ENCODE assay signal across 8 cellular contexts in the genomic region with DNA sequence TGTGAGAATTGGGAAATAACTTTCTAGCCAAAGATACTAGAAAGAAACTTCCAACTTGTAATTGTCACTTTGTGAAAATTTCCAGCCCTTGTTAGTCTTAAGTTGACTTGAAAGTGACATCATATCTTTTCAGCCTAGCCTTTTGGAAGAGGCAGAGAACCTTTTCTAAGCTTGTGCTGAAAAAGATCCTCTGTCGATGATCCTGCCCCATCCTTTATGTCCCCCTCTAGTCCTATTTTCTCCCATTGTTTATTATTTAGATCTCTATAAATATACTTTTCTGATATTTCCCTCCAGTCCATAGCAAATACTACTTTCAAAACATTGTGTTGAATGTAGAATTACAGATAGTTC. TPM values are rescaled to one million over a fixed set of nuclear protein-coding genes. Genes with fewer than 3 reads are reported as not detected.
DNase-seq lines count a peak whose midpoint lies in the region; ATAC-seq lines count a peak whose summit lies in the region.

No MANE protein-coding gene starts in this region.

- H3K4me1 Mint-ChIP-seq in activated CD4-positive, alpha-beta T cell treated with anti-CD3 and anti-CD28 coated beads for 36 hours, result peaks cover 63% of the 10 kb centered on the region

- H3K4me3 ChIP-seq in iPS-18c (ENCODE audit: insufficient read depth, low read depth, low read length) (peak overlapping the region; percentile 93), subcutaneous abdominal adipose tissue (ENCODE audit: low read depth in 1 of 5, low read length in 5 of 5) (peak overlapping the region in 3 of 5 donors; percentile 75 to 83 (median 83))

- H3K9me3 ChIP-seq in iPS-18c (ENCODE audit: control insufficient read depth, insufficient read depth, low read length) (no peaks in the 10 kb centered on the region), subcutaneous abdominal adipose tissue (ENCODE audit: control insufficient read depth in 5 of 5, low read length in 5 of 5) (no peaks in the 10 kb centered on the region)

- DNase-seq in activated CD4-positive, alpha-beta T cell treated with anti-CD3 and anti-CD28 coated beads for 36 hours, result no peak
- DNase-seq in activated CD4-positive, alpha-beta T cell treated with anti-CD3 and anti-CD28 coated beads, Interleukin-2, amount 50 U/mL, for 4 hours, result no peak
- DNase-seq in activated naive CD4-positive, alpha-beta T cell treated with anti-CD3 and anti-CD28 coated beads, Interleukin-2, amount 50 U/mL, for 72 hours (ENCODE audit: low spot score in 2 of 2), result no peak
- DNase-seq in middle frontal gyrus (ENCODE audit: extremely low spot score, low spot score), result no peak
- DNase-seq in stimulated activated CD4-positive, alpha-beta T cell treated with anti-CD3 and anti-CD28 coated beads, Interleukin-4, amount 100 ng/mL, for 4 hours, result no peak

- H3K27me3 ChIP-seq in subcutaneous abdominal adipose tissue (ENCODE audit: control insufficient read depth in 5 of 5, insufficient read depth in 4 of 5, low read length in 5 of 5), result peaks cover 0 to 15% (median 4%) of the 10 kb centered on the region in 5 donors

- ATAC-seq in activated CD4-positive, alpha-beta T cell treated with anti-CD3 and anti-CD28 coated beads for 36 hours, result no peak
- ATAC-seq in activated naive CD4-positive, alpha-beta T cell treated with anti-CD3 and anti-CD28 coated beads, Interleukin-2, amount 50 U/mL, for 72 hours, result no peak
- no peak for ATAC-seq in GM21619 (IDR thresholded peaks at IDR 0.05; ENCODE audit: unreplicated experiment)

- no peaks in the 10 kb centered on the region for H3K27me3 Mint-ChIP-seq in activated CD4-positive, alpha-beta T cell treated with anti-CD3 and anti-CD28 coated beads for 36 hours

- H3K36me3 ChIP-seq in subcutaneous abdominal adipose tissue (ENCODE audit: control insufficient read depth in 5 of 5, insufficient read depth in 5 of 5, low read length in 5 of 5), result no peaks in the 10 kb centered on the region

- peaks cover 6 to 62% (median 40%) of the 10 kb centered on the region in 5 donors for H3K4me1 ChIP-seq in subcutaneous abdominal adipose tissue (ENCODE audit: control insufficient read depth in 5 of 5, insufficient read depth in 5 of 5, low read length in 5 of 5)

- peak overlapping the region in 2 of 5 donors; percentile 70 to 82 for H3K9ac ChIP-seq in subcutaneous abdominal adipose tissue (ENCODE audit: low read length in 5 of 5)

- H3K36me3 Mint-ChIP-seq in activated CD4-positive, alpha-beta T cell treated with anti-CD3 and anti-CD28 coated beads for 36 hours (ENCODE audit: low read depth), result peaks cover 2% of the 10 kb centered on the region
- H3K36me3 Mint-ChIP-seq in activated naive CD4-positive, alpha-beta T cell treated with anti-CD3 and anti-CD28 coated beads, Interleukin-2, amount 50 U/mL, for 72 hours, result peaks cover 15 to 45% of the 10 kb centered on the region in 2 donors

- H3K27ac Mint-ChIP-seq in activated CD4-positive, alpha-beta T cell treated with anti-CD3 and anti-CD28 coated beads for 36 hours, result peak overlapping the region; percentile 87
- peak overlapping the region; percentile 90 to 91 for H3K27ac Mint-ChIP-seq in activated naive CD4-positive, alpha-beta T cell treated with anti-CD3 and anti-CD28 coated beads, Interleukin-2, amount 50 U/mL, for 72 hours

- peak overlapping the region; percentile 91 for H3K4me3 Mint-ChIP-seq in activated CD4-positive, alpha-beta T cell treated with anti-CD3 and anti-CD28 coated beads for 36 hours

- H3K9me3 Mint-ChIP-seq in activated CD4-positive, alpha-beta T cell treated with anti-CD3 and anti-CD28 coated beads for 36 hours (ENCODE audit: low read depth), result no peaks in the 10 kb centered on the region
- no peaks in the 10 kb centered on the region for H3K9me3 Mint-ChIP-seq in activated naive CD4-positive, alpha-beta T cell treated with anti-CD3 and anti-CD28 coated beads, Interleukin-2, amount 50 U/mL, for 72 hours

- CTCF ChIA-PET in activated CD4-positive, alpha-beta T cell treated with anti-CD3 and anti-CD28 coated beads for 36 hours (lab: Charles Lee), result interaction anchor here (0.8 to 3.9 kb wide), 12 partner anchors 8 to 212 kb away, joined by 3 to 19 read pairs (median 5); no protein-coding TSS in a partner anchor

- POLR2A ChIA-PET in activated CD4-positive, alpha-beta T cell treated with anti-CD3 and anti-CD28 coated beads for 36 hours (lab: Charles Lee), result interaction anchor here (1.2 to 3.1 kb wide), 2 partner anchors 35 to 236 kb away, joined by 3 to 14 read pairs; no protein-coding TSS in a partner anchor

- intact Hi-C loops in activated CD4-positive, alpha-beta T cell treated with anti-CD3 and anti-CD28 coated beads for 36 hours (cut with DNase I, micrococcal nuclease), result loop anchor here (1.0 to 5.0 kb wide), 4 partner anchors 39 to 617 kb away; a partner anchor contains a TSS

- no peak overlapping the region for H3K27ac ChIP-seq in subcutaneous abdominal adipose tissue (ENCODE audit: low read depth, low read length)

RNA-seq across cellular contexts. Expression of a gene that starts 2.8 kb away (rescaled TPM):
- 10 to 100 TPM; 33.3 to 33.6 TPM for total RNA-seq in activated CD4-positive, alpha-beta T cell treated with anti-CD3 and anti-CD28 coated beads for 36 hours
- 10 to 100 TPM; 20.0 to 40.0 TPM for total RNA-seq in activated naive CD4-positive, alpha-beta T cell treated with anti-CD3 and anti-CD28 coated beads, Interleukin-2, amount 50 U/mL, for 72 hours
